ENCODE assay signal across 1 cellular context in genomic region chr3:47404420-47404819, GRCh38.
TF ChIP-seq lines count a peak whose summit lies in the region.

No MANE protein-coding gene starts in this region.

TF ChIP-seq in IMR-90, 13 proteins besides CTCF, POLR2A, EP300 and RAD21:
- no peak for TF ChIP-seq SMC3 (IDR thresholded peaks at IDR 0.05; ENCODE audit: low read depth, low read length)
- no peak for TF ChIP-seq NFE2L2 (IDR thresholded peaks at IDR 0.05; ENCODE audit: low read depth, low read length)
- TF ChIP-seq MAZ (IDR thresholded peaks at IDR 0.05; ENCODE audit: borderline replicate concordance, low read depth, low read length) = no peak
- TF ChIP-seq CHD1 (IDR thresholded peaks at IDR 0.05; ENCODE audit: low read depth, low read length) = no peak
